Comparison of ENCODE assay signal across 25 cellular contexts in genomic region chr2:28329184-28329583, GRCh38.
"Had no signal": no experiment of that assay in that cellular context is flagged by ENCODE, and none has a peak within 500 bp of the region (broad histone marks: within the 10 kb centered on the region; RNA-seq: fewer than 3 reads in every experiment).

No MANE protein-coding gene starts in this region.

- H3K4me1 ChIP-seq: parathyroid adenoma had no signal

- ATAC-seq: effector memory CD8-positive, alpha-beta T cell; gastrocnemius medialis; heart right ventricle; left lobe of liver; mucosa of descending colon; naive thymus-derived CD8-positive, alpha-beta T cell; psoas muscle; right lobe of liver had no signal

- H3K9me3 Mint-ChIP-seq: dendritic cell treated with granulocyte-macrophage colony-stimulating factor and Interleukin-4, amounts not matched to agents 40 ng/mL and 50 ng/mL, for 4 days; effector memory CD8-positive, alpha-beta T cell; naive thymus-derived CD8-positive, alpha-beta T cell had no signal

- H3K79me2 ChIP-seq: parathyroid adenoma had no signal

- DNase-seq: effector memory CD8-positive, alpha-beta T cell; gastrocnemius medialis; heart right ventricle; hypothalamus; kidney glomerular epithelial cell; mammary epithelial cell; mucosa of descending colon; naive thymus-derived CD8-positive, alpha-beta T cell; nucleus accumbens; retina; right lobe of liver; stimulated activated CD4-positive, alpha-beta T cell treated with anti-CD3 and anti-CD28 coated beads, Interleukin-2, amount 100 ng/mL, for 24 hours; stimulated activated CD4-positive, alpha-beta T cell treated with anti-CD3 and anti-CD28 coated beads, Interleukin-4, amount 100 ng/mL, for 4 hours; stimulated activated naive CD4-positive, alpha-beta T cell; stomach; substantia nigra; upper lobe of left lung; uterus had no signal

- H3K4me3 ChIP-seq: esophagus muscularis mucosa, gastrocnemius medialis, heart right ventricle, mucosa of descending colon, neural progenitor cell, psoas muscle, right lobe of liver, stomach, upper lobe of left lung, uterus had no signal

- H2AFZ ChIP-seq: neural progenitor cell, parathyroid adenoma had no signal

- H3K27ac Mint-ChIP-seq: dendritic cell treated with granulocyte-macrophage colony-stimulating factor and Interleukin-4, amounts not matched to agents 40 ng/mL and 50 ng/mL, for 4 days; neural progenitor cell had no signal

- H3K9me3 ChIP-seq: esophagus muscularis mucosa, gastrocnemius medialis, heart right ventricle, mucosa of descending colon, psoas muscle, right lobe of liver, stomach, upper lobe of left lung, uterus had no signal

- H3K4me3 Mint-ChIP-seq: dendritic cell treated with granulocyte-macrophage colony-stimulating factor and Interleukin-4, amounts not matched to agents 40 ng/mL and 50 ng/mL, for 4 days; effector memory CD8-positive, alpha-beta T cell; naive thymus-derived CD8-positive, alpha-beta T cell; neural progenitor cell had no signal

- H3K4me2 ChIP-seq: neural progenitor cell had no signal

- H3K27me3 ChIP-seq: esophagus muscularis mucosa, gastrocnemius medialis, heart right ventricle, neural progenitor cell, right lobe of liver, stomach, upper lobe of left lung, uterus had no signal

- H3K36me3 ChIP-seq: gastrocnemius medialis, heart right ventricle, neural progenitor cell, right lobe of liver, stomach, upper lobe of left lung, uterus had no signal

- H3K27ac ChIP-seq: epithelial cell of prostate, gastrocnemius medialis, heart right ventricle, neural progenitor cell, parathyroid adenoma, psoas muscle, right lobe of liver, upper lobe of left lung, uterus had no signal
